In the genomic region with DNA sequence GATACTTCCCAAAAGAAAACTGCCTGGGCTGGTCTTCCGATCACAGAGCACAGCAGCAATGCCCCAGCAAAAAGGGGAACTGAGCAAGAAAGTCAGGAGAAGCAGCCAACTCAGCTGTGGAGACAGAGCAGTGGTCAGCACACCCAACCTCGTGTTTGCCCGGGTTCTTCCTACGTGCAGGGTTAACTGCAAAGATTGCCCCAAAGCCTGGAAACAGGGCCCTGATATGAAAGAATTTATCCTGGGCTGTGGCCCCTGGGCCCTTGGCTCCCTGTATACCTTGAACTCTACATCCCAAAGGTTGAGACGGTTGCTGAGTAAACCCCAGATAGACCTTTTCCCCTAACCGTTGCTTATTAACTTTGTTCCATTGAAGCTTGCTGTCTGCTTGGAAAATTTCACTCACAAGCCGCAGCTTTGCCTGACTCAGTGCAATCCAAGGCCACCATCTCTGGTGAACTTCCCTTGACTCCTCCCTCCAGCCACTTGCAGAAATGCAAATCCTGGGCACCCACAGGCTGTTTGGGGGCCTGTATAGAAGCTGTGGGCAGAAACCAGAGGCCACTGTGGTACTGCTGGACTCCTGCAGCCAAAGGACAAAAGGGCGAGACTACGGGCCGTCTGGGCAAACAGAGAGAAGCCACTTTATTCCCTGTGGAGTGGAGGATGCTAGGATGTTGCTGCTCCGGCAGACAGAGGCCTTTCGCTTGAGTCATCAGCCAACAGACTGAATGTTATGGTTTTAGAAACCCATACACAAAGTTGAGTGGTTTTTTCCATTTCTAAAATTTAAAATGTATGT, we compare ENCODE assay signal across 8 cellular contexts. TPM values are rescaled to one million over a fixed set of nuclear protein-coding genes. Genes with fewer than 3 reads are reported as not detected.
DNase-seq lines count a peak whose midpoint lies in the region; ATAC-seq and TF ChIP-seq lines count a peak whose summit lies in the region.

No MANE protein-coding gene starts in this region.

- no peaks in the 10 kb centered on the region for H3K27me3 Mint-ChIP-seq in WTC11 (ENCODE audit: low read depth)

- no peak for TF ChIP-seq CTCF in WTC11 (IDR thresholded peaks at IDR 0.05)
- no peak for TF ChIP-seq CTCF in stomach (IDR thresholded peaks at IDR 0.05)

- peaks cover 20 to 95% (median 64%) of the 10 kb centered on the region in 4 donors for H3K4me1 ChIP-seq in stomach

- 0 out of 2 replicates have a peak, but pooled peaks cover 2% of the 10 kb centered on the region for H3K36me3 Mint-ChIP-seq in WTC11

- no peak for TF ChIP-seq EP300 in stomach (IDR thresholded peaks at IDR 0.05)

- ATAC-seq in GM19372 (IDR thresholded peaks at IDR 0.05; ENCODE audit: low read depth, unreplicated experiment): peak; percentile 62
- peak; percentile 76 for ATAC-seq in HG03354 (IDR thresholded peaks at IDR 0.05; ENCODE audit: poor library complexity, severe bottlenecking, unreplicated experiment)
- peak; percentile 65 for ATAC-seq in WTC11

- no peak overlapping the region for H3K4me3 Mint-ChIP-seq in WTC11

- no peak overlapping the region for H3K4me3 ChIP-seq in stomach

- DNase-seq in AG08395 (ENCODE audit: low spot score) (peak; percentile 78), WTC11 (ENCODE audit: low spot score) (no peak), hepatic stellate cell (ENCODE audit: low spot score) (peak; percentile 65), stomach (no peak), NCI-H2029 (lab: John Stamatoyannopoulos, UW) (no peak)
- no peak for DNase-seq in activated CD4-positive, alpha-beta T cell treated with anti-CD3 and anti-CD28 coated beads for 4 hours

- 47 to 78% (median 70%) methylated on average over 9 to 12 of the region's 12 CpGs for WGBS in stomach, 5 donors

- TF ChIP-seq POLR2A in stomach (IDR thresholded peaks at IDR 0.05): no peak

- POLR2A ChIA-PET in WTC11 (lab: Charles Lee): interaction anchor here (0.6 kb wide), 1 partner anchor 11 kb away, joined by 3 read pairs; no protein-coding TSS in a partner anchor

- peaks cover 82% of the 10 kb centered on the region for H3K4me1 Mint-ChIP-seq in WTC11

- H3K27me3 ChIP-seq in stomach: no peaks in the 10 kb centered on the region

- CTCF ChIA-PET in WTC11 (lab: Charles Lee): interaction anchor here (3.7 kb wide), 1 partner anchor 20 kb away, joined by 15 read pairs; no protein-coding TSS in a partner anchor

- H3K27ac Mint-ChIP-seq in WTC11: peak overlapping the region; percentile 81

- peaks cover 0 to 24% (median 8%) of the 10 kb centered on the region in 4 donors for H3K36me3 ChIP-seq in stomach

- H3K9me3 ChIP-seq in stomach: no peaks in the 10 kb centered on the region

- intact Hi-C loops in stomach (cut with DNase I; ENCODE audit: low total_unique reads): no loop called here

- peak overlapping the region in 4 of 5 donors; percentile 54 to 87 (median 74) for H3K27ac ChIP-seq in stomach

- no peaks in the 10 kb centered on the region for H3K9me3 Mint-ChIP-seq in WTC11

TF ChIP-seq in WTC11, 78 proteins besides CTCF, POLR2A, EP300 and RAD21:
- TF ChIP-seq ZNF138 (CRISPR knock-in tag; conservative IDR thresholded peaks at IDR 0.05) (no peak), E2F5 (CRISPR knock-in tag; IDR thresholded peaks at IDR 0.05) (no peak), ELF4 (CRISPR knock-in tag; IDR thresholded peaks at IDR 0.05; ENCODE audit: low read depth) (no peak), ERG (CRISPR knock-in tag; IDR thresholded peaks at IDR 0.05) (no peak), ATF3 (CRISPR knock-in tag; conservative IDR thresholded peaks at IDR 0.05) (no peak), ZNF532 (CRISPR knock-in tag; IDR thresholded peaks at IDR 0.05; ENCODE audit: borderline replicate concordance) (no peak), ZNF263 (CRISPR knock-in tag; IDR thresholded peaks at IDR 0.05; ENCODE audit: low read depth) (no peak), NFYB (CRISPR knock-in tag; conservative IDR thresholded peaks at IDR 0.05; ENCODE audit: low read depth) (no peak), ZMAT4 (CRISPR knock-in tag; IDR thresholded peaks at IDR 0.05) (no peak), ZNF671 (CRISPR knock-in tag; IDR thresholded peaks at IDR 0.05) (no peak)
- TF ChIP-seq, protein P1, sequence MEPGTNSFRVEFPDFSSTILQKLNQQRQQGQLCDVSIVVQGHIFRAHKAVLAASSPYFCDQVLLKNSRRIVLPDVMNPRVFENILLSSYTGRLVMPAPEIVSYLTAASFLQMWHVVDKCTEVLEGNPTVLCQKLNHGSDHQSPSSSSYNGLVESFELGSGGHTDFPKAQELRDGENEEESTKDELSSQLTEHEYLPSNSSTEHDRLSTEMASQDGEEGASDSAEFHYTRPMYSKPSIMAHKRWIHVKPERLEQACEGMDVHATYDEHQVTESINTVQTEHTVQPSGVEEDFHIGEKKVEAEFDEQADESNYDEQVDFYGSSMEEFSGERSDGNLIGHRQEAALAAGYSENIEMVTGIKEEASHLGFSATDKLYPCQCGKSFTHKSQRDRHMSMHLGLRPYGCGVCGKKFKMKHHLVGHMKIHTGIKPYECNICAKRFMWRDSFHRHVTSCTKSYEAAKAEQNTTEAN (CRISPR knock-in tag; IDR thresholded peaks at IDR 0.05): no peak

RNA-seq across cellular contexts. Expression of gene NRP2, which starts 18.2 kb away (rescaled TPM):
- total RNA-seq in WTC11 (2021): 19.5 to 41.0 TPM (median 19.9 TPM) in 3 replicates
- total RNA-seq in stomach: 100 to 1,000 TPM in 2 of 5 donors, 10 to 100 TPM in 3; 21.0 to 166 (median 56.9) TPM
- polyA plus RNA-seq in stomach: 10 to 100 TPM in 1 of 3 donors, 1 to 10 TPM in 1, under 1 TPM in 1; 0.92 to 13.2 (median 2.9) TPM

Comparison
In these comparisons a context has a peak if more than half of its experiments do, and no peak if none do; other contexts are left out.
1. DNase-seq: peak in AG08395 (single experiment) and hepatic stellate cell (single experiment); none in WTC11 (single experiment), stomach (single experiment), NCI-H2029 (single experiment) and activated CD4-positive, alpha-beta T cell treated with anti-CD3 and anti-CD28 coated beads for 4 hours (0 of 2).
2. Peak in every context shown above with its lines, with median percentiles within 50 percentile points of each other: ATAC-seq.